ENCODE assay signal across 25 cellular contexts in the genomic region with DNA sequence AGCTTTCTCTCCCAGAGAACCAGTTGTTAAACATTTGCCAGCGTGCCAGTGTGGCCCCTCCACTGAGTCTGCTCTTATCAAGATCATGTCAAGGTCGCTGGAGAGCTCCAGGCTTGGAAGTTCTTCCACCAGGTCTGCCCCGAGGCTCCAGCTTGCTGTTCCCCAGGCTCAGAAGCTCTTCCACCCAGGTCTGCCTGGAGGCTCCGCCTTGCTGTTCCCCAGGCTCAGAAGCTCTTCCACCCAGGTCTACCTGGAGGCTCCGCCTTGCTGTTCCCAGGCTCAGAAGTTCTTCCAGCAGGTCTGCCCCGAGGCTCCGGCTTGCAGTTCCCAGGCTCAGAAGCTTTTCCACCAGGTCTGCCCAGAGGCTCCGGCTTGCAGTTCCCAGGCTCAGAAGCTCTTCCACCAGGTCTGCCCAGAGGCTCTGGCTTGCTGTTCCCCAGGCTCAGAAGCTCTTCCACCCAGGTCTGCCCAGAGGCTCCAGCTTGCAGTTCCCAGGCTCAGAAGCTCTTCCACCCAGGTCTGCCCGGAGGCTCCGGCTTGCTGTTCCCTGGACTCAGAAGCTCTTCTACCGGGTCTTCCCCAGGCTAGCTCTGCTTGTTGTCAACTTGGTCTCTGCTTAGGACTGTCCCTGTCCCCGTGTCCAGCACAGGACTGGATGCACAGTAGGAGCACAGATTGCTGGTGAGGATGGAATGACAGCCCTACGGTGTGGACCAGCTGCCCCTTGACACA. TPM values are rescaled to one million over a fixed set of nuclear protein-coding genes. Genes with fewer than 3 reads are reported as not detected.
A peak's percentile ranks its signal among the peaks of the same experiment; 100 is the strongest.
DNase-seq lines count a peak whose midpoint lies in the region; ATAC-seq and TF ChIP-seq lines count a peak whose summit lies in the region.
"Had no signal": no experiment of that assay in that cellular context is flagged by ENCODE, and none has a peak within 500 bp of the region (broad histone marks: within the 10 kb centered on the region; RNA-seq: fewer than 3 reads in every experiment).

No MANE protein-coding gene starts in this region.

- H3K36me3 ChIP-seq in right atrium auricular region (no peaks in the 10 kb centered on the region), heart right ventricle (no peaks in the 10 kb centered on the region)
- H3K36me3 ChIP-seq: adrenal gland, HAP-1, pancreas, SJCRH30 had no signal

- 74 to 80% methylated on average over 13 of the region's 13 CpGs for WGBS in heart right ventricle, 2 donors

- H3K36me3 Mint-ChIP-seq in osteocyte (ENCODE audit: unreplicated experiment): no peaks in the 10 kb centered on the region
- H3K36me3 Mint-ChIP-seq: CD8-positive, alpha-beta T cell; memory B cell had no signal

- H3K9me3 Mint-ChIP-seq in osteocyte (ENCODE audit: unreplicated experiment): no peaks in the 10 kb centered on the region
- H3K9me3 Mint-ChIP-seq: CD8-positive, alpha-beta T cell; memory B cell; T-helper 1 cell treated with Interleukin-12 subunit alpha and Interleukin-12 subunit beta and Interleukin-4 antibody, amounts not matched to agents 30 μg/mL and 1 μg/mL, for 36 hours had no signal

- intact Hi-C loops in heart right ventricle (cut with DNase I): no loop called here

- ATAC-seq in heart right ventricle (no peak), GM19324 (IDR thresholded peaks at IDR 0.05; ENCODE audit: low FRiP score, unreplicated experiment) (no peak), HG03354 (IDR thresholded peaks at IDR 0.05; ENCODE audit: poor library complexity, severe bottlenecking, unreplicated experiment) (no peak)
- ATAC-seq: CD8-positive, alpha-beta T cell; pancreas; sciatic nerve had no signal

- H3K9me3 ChIP-seq in right atrium auricular region (no peaks in the 10 kb centered on the region), heart right ventricle (no peaks in the 10 kb centered on the region)
- H3K9me3 ChIP-seq: adrenal gland, HAP-1, pancreas, SJCRH30 had no signal

- H3K4me3 ChIP-seq in right atrium auricular region (no peak overlapping the region), heart right ventricle (no peak overlapping the region), coronary artery (no peak overlapping the region)
- H3K4me3 ChIP-seq: adrenal gland, HAP-1, pancreas, SJCRH30 had no signal

- H3K27ac Mint-ChIP-seq in osteocyte (ENCODE audit: unreplicated experiment): no peak overlapping the region
- H3K27ac Mint-ChIP-seq: CD8-positive, alpha-beta T cell; memory B cell; T-helper 1 cell treated with Interleukin-12 subunit alpha and Interleukin-12 subunit beta and Interleukin-4 antibody, amounts not matched to agents 30 μg/mL and 1 μg/mL, for 36 hours had no signal

- no peaks in the 10 kb centered on the region for H3K4me1 Mint-ChIP-seq in osteocyte (ENCODE audit: unreplicated experiment)
- H3K4me1 Mint-ChIP-seq: memory B cell had no signal

- no peaks in the 10 kb centered on the region for H3K4me1 ChIP-seq in right atrium auricular region
- no peaks in the 10 kb centered on the region for H3K4me1 ChIP-seq in heart right ventricle
- H3K4me1 ChIP-seq: adrenal gland, HAP-1, pancreas, SJCRH30 had no signal

- H3K4me3 Mint-ChIP-seq in osteocyte (ENCODE audit: unreplicated experiment): no peak overlapping the region
- H3K4me3 Mint-ChIP-seq: CD8-positive, alpha-beta T cell; memory B cell; T-helper 1 cell treated with Interleukin-12 subunit alpha and Interleukin-12 subunit beta and Interleukin-4 antibody, amounts not matched to agents 30 μg/mL and 1 μg/mL, for 36 hours had no signal

- peaks cover 9% of the 10 kb centered on the region for H3K27me3 Mint-ChIP-seq in osteocyte (ENCODE audit: unreplicated experiment)

- DNase-seq in right atrium auricular region (ENCODE audit: low spot score) (peak; percentile 36), heart right ventricle (no peak), coronary artery (ENCODE audit: low spot score) (peak; percentile 70), osteocyte (ENCODE audit: extremely low spot score, unreplicated experiment) (peak; percentile 59), anterior cingulate cortex (lab: John Stamatoyannopoulos, UW) (no peak), NCI-H2227 (lab: John Stamatoyannopoulos, UW; ENCODE audit: unreplicated experiment) (no peak)
- DNase-seq: activated CD4-positive, alpha-beta T cell treated with anti-CD3 and anti-CD28 coated beads, Interleukin-2, amount 50 U/mL, for 1 hour; activated gamma-delta T cell; cortex of kidney; DMS153; kidney; NCI-H1092; NCI-H446 treated with DMSO at 0.1 percent for 48 hours; SJCRH30; stimulated activated CD4-positive, alpha-beta T cell treated with anti-CD3 and anti-CD28 coated beads, Interleukin-15, amount 100 ng/mL, for 24 hours had no signal

- H3K27ac ChIP-seq in right atrium auricular region: no peak overlapping the region
- H3K27ac ChIP-seq in heart right ventricle: no peak overlapping the region
- H3K27ac ChIP-seq in coronary artery: no peak overlapping the region
- H3K27ac ChIP-seq: adrenal gland, pancreas, SJCRH30 had no signal

- no peaks in the 10 kb centered on the region for H3K27me3 ChIP-seq in right atrium auricular region
- peaks cover 0 to 44% (median 33%) of the 10 kb centered on the region in 7 donors for H3K27me3 ChIP-seq in heart right ventricle
- H3K27me3 ChIP-seq: adrenal gland, pancreas had no signal

- TF ChIP-seq CTCF in right atrium auricular region (IDR thresholded peaks at IDR 0.05): no peak
- no peak for TF ChIP-seq CTCF in heart right ventricle (IDR thresholded peaks at IDR 0.05)
- TF ChIP-seq CTCF in coronary artery (IDR thresholded peaks at IDR 0.05): no peak
- no peak for TF ChIP-seq CTCF in osteocyte (IDR thresholded peaks at IDR 0.05)

RNA-seq across cellular contexts. Expression of a gene that starts 54.4 kb away (rescaled TPM):
- total RNA-seq in right atrium auricular region (not detected), heart right ventricle (under 1 TPM in 1 of 10 donors, not detected in 9; 0.15 TPM), osteocyte (3.2 and 3.5 TPM in 2 replicates)
- not detected for polyA plus RNA-seq in heart right ventricle
- total RNA-seq: adrenal gland; CD8-positive, alpha-beta T cell; kidney; pancreas; sciatic nerve; SJCRH30; subcutaneous adipose tissue had no signal
- polyA plus RNA-seq: adrenal gland, pancreas had no signal

Comparison
In these comparisons a context has a peak if more than half of its experiments do, and no peak if none do; other contexts are left out.
1. DNase-seq: peak in right atrium auricular region (single experiment), coronary artery (single experiment) and osteocyte (single experiment); none in heart right ventricle (0 of 2), anterior cingulate cortex (0 of 58) and NCI-H2227 (single experiment).